1 cellular context compared by ENCODE assay signal in genomic region chr9:5825223-5825622, GRCh38.
A peak's percentile ranks its signal among the peaks of the same experiment; 100 is the strongest.
TF ChIP-seq lines count a peak whose summit lies in the region.

No MANE protein-coding gene starts in this region.

TF ChIP-seq in HepG2, 621 proteins besides CTCF, POLR2A, EP300 and RAD21:
- peak; percentile 87 for TF ChIP-seq ZNF3 (CRISPR knock-in tag; IDR thresholded peaks at IDR 0.05)
- TF ChIP-seq TRIM22 (IDR thresholded peaks at IDR 0.05), result no peak
- peak; percentile 90 for TF ChIP-seq RBAK (CRISPR knock-in tag; IDR thresholded peaks at IDR 0.05)
